ENCODE assay signal across 2 cellular contexts in the genomic region with DNA sequence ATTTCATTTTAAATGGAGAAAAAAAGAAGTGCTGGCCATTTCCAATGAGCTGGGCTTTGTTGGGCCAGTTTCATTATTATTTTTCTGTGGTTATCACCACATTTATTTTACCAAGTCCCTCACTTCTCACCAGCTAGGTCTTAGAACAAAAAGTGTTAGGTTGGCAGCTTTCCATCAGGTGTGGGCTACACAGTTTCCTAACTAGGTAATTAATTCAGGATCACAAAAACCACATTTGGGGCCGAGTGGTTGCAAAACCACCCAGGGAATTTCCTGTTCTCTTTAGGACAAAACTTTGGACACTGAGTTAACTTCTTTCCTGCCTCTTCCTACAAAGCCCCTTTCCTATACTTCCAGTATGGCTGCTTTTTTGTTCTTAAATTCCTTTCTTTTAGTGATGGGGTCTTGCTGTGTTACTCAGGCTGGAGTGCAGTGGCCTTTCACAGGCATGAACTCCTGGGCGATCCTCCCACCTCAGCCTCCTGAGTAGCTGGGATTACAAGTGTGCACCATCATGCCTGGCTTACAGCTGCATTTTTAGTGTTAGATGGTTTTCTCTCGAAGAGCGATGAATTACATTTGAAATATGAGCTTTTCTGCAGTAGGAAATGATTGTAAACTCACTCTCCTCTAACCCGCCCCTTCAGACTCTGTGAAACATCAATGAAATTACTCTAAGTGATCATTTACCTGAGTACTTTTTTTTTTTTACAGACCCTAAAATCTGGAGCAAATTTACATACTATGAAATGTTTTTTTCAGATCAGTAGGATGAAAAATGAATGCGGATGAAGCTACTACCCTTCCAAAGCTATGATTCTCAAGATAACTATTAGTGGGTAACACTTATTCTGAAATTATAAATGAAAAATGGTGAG.
TF ChIP-seq lines count a peak whose summit lies in the region.

No MANE protein-coding gene starts in this region.

TF ChIP-seq in SK-N-SH, 30 proteins besides CTCF, POLR2A, EP300 and RAD21 (continued from another document):
- TF ChIP-seq GABPA (IDR thresholded peaks at IDR 0.05; ENCODE audit: low read depth): no peak

TF ChIP-seq in SK-N-SH treated with all-trans-retinoic acid at 6 μM for 48 hours, 23 proteins besides CTCF, POLR2A, EP300 and RAD21 (continued from another document):
- TF ChIP-seq, protein P1, sequence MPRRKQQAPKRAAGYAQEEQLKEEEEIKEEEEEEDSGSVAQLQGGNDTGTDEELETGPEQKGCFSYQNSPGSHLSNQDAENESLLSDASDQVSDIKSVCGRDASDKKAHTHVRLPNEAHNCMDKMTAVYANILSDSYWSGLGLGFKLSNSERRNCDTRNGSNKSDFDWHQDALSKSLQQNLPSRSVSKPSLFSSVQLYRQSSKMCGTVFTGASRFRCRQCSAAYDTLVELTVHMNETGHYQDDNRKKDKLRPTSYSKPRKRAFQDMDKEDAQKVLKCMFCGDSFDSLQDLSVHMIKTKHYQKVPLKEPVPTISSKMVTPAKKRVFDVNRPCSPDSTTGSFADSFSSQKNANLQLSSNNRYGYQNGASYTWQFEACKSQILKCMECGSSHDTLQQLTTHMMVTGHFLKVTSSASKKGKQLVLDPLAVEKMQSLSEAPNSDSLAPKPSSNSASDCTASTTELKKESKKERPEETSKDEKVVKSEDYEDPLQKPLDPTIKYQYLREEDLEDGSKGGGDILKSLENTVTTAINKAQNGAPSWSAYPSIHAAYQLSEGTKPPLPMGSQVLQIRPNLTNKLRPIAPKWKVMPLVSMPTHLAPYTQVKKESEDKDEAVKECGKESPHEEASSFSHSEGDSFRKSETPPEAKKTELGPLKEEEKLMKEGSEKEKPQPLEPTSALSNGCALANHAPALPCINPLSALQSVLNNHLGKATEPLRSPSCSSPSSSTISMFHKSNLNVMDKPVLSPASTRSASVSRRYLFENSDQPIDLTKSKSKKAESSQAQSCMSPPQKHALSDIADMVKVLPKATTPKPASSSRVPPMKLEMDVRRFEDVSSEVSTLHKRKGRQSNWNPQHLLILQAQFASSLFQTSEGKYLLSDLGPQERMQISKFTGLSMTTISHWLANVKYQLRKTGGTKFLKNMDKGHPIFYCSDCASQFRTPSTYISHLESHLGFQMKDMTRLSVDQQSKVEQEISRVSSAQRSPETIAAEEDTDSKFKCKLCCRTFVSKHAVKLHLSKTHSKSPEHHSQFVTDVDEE (CRISPR knock-in tag; IDR thresholded peaks at IDR 0.05): no peak
- TF ChIP-seq BACH2 (CRISPR knock-in tag; IDR thresholded peaks at IDR 0.05; ENCODE audit: borderline replicate concordance): no peak
- TF ChIP-seq, protein P2, sequence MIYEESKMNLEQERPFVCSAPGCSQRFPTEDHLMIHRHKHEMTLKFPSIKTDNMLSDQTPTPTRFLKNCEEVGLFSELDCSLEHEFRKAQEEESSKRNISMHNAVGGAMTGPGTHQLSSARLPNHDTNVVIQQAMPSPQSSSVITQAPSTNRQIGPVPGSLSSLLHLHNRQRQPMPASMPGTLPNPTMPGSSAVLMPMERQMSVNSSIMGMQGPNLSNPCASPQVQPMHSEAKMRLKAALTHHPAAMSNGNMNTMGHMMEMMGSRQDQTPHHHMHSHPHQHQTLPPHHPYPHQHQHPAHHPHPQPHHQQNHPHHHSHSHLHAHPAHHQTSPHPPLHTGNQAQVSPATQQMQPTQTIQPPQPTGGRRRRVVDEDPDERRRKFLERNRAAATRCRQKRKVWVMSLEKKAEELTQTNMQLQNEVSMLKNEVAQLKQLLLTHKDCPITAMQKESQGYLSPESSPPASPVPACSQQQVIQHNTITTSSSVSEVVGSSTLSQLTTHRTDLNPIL (CRISPR knock-in tag; IDR thresholded peaks at IDR 0.05; ENCODE audit: low read depth): no peak
- no peak for TF ChIP-seq ARNTL (CRISPR knock-in tag; IDR thresholded peaks at IDR 0.05; ENCODE audit: borderline replicate concordance, low read depth)
- TF ChIP-seq PPARA (CRISPR knock-in tag; IDR thresholded peaks at IDR 0.05; ENCODE audit: borderline replicate concordance): no peak
- TF ChIP-seq TCF4 (CRISPR knock-in tag; IDR thresholded peaks at IDR 0.05; ENCODE audit: borderline replicate concordance): no peak
- TF ChIP-seq, protein P3, sequence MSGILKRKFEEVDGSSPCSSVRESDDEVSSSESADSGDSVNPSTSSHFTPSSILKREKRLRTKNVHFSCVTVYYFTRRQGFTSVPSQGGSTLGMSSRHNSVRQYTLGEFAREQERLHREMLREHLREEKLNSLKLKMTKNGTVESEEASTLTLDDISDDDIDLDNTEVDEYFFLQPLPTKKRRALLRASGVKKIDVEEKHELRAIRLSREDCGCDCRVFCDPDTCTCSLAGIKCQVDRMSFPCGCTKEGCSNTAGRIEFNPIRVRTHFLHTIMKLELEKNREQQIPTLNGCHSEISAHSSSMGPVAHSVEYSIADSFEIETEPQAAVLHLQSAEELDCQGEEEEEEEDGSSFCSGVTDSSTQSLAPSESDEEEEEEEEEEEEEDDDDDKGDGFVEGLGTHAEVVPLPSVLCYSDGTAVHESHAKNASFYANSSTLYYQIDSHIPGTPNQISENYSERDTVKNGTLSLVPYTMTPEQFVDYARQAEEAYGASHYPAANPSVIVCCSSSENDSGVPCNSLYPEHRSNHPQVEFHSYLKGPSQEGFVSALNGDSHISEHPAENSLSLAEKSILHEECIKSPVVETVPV (CRISPR knock-in tag; IDR thresholded peaks at IDR 0.05): no peak
- TF ChIP-seq, protein P4, sequence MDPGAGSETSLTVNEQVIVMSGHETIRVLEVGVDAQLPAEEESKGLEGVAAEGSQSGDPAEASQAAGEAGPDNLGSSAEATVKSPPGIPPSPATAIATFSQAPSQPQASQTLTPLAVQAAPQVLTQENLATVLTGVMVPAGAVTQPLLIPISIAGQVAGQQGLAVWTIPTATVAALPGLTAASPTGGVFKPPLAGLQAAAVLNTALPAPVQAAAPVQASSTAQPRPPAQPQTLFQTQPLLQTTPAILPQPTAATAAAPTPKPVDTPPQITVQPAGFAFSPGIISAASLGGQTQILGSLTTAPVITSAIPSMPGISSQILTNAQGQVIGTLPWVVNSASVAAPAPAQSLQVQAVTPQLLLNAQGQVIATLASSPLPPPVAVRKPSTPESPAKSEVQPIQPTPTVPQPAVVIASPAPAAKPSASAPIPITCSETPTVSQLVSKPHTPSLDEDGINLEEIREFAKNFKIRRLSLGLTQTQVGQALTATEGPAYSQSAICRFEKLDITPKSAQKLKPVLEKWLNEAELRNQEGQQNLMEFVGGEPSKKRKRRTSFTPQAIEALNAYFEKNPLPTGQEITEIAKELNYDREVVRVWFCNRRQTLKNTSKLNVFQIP (CRISPR knock-in tag; IDR thresholded peaks at IDR 0.05; ENCODE audit: borderline replicate concordance, low read depth): no peak
- no peak for TF ChIP-seq ZFP30 (CRISPR knock-in tag; IDR thresholded peaks at IDR 0.05)
- TF ChIP-seq ISL1 (CRISPR knock-in tag; IDR thresholded peaks at IDR 0.05): no peak
- TF ChIP-seq ZNF565 (CRISPR knock-in tag; conservative IDR thresholded peaks at IDR 0.05; ENCODE audit: low read depth): no peak
- TF ChIP-seq OSR1 (CRISPR knock-in tag; IDR thresholded peaks at IDR 0.05): no peak
- TF ChIP-seq ZNF8 (CRISPR knock-in tag; IDR thresholded peaks at IDR 0.05): no peak
- TF ChIP-seq SNAI2 (CRISPR knock-in tag; IDR thresholded peaks at IDR 0.05): no peak
- TF ChIP-seq, protein P5, sequence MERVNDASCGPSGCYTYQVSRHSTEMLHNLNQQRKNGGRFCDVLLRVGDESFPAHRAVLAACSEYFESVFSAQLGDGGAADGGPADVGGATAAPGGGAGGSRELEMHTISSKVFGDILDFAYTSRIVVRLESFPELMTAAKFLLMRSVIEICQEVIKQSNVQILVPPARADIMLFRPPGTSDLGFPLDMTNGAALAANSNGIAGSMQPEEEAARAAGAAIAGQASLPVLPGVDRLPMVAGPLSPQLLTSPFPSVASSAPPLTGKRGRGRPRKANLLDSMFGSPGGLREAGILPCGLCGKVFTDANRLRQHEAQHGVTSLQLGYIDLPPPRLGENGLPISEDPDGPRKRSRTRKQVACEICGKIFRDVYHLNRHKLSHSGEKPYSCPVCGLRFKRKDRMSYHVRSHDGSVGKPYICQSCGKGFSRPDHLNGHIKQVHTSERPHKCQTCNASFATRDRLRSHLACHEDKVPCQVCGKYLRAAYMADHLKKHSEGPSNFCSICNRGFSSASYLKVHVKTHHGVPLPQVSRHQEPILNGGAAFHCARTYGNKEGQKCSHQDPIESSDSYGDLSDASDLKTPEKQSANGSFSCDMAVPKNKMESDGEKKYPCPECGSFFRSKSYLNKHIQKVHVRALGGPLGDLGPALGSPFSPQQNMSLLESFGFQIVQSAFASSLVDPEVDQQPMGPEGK (CRISPR knock-in tag; IDR thresholded peaks at IDR 0.05; ENCODE audit: borderline replicate concordance): no peak
